8 cellular contexts compared by ENCODE assay signal in genomic region chr10:62050627-62050924, GRCh38.
A peak's percentile ranks its signal among the peaks of the same experiment; 100 is the strongest.
DNase-seq lines count a peak whose midpoint lies in the region; ATAC-seq and TF ChIP-seq lines count a peak whose summit lies in the region.

No MANE protein-coding gene starts in this region.

- H3K27ac Mint-ChIP-seq in Caco-2 (ENCODE audit: unreplicated experiment): peak overlapping the region; percentile 79
- peak overlapping the region; percentile 99 to 100 for H3K27ac Mint-ChIP-seq in T-cell

- H3K27ac ChIP-seq in fibroblast of lung (ENCODE audit: insufficient read depth, low read length): peak overlapping the region; percentile 94

- peak overlapping the region; percentile 80 for H3K4me2 ChIP-seq in fibroblast of lung (ENCODE audit: extremely low read depth, insufficient read depth, low read length)

- H3K9me3 Mint-ChIP-seq in Caco-2 (ENCODE audit: unreplicated experiment) (no peaks in the 10 kb centered on the region), T-cell (no peaks in the 10 kb centered on the region)

- ATAC-seq in T-cell (replicated peaks in 1 of 4) (no peak), GM21576 (IDR thresholded peaks at IDR 0.05; ENCODE audit: unreplicated experiment) (no peak)

- intact Hi-C loops in Caco-2 (cut with micrococcal nuclease; ENCODE audit: unreplicated experiment): no loop called here

- H3K9me3 ChIP-seq in Caco-2: no peaks in the 10 kb centered on the region
- H3K9me3 ChIP-seq in fibroblast of lung (ENCODE audit: control insufficient read depth, insufficient read depth, low read depth, low read length): no peaks in the 10 kb centered on the region

- H3K36me3 ChIP-seq in Caco-2 (ENCODE audit: control insufficient read depth, insufficient read depth, low read length): peaks cover 16% of the 10 kb centered on the region
- peaks cover 22% of the 10 kb centered on the region for H3K36me3 ChIP-seq in fibroblast of lung (ENCODE audit: control insufficient read depth, insufficient read depth, low read length)

- TSS peak; percentile 61 for BruUV-seq in Caco-2 (replicated peaks; lab: Mats Ljungman, UMichigan)

- no peaks in the 10 kb centered on the region for H4K20me1 ChIP-seq in fibroblast of lung (ENCODE audit: control insufficient read depth, extremely low read depth, insufficient read depth, low read length)

- peaks cover 89% of the 10 kb centered on the region for H3K79me2 ChIP-seq in fibroblast of lung (ENCODE audit: control insufficient read depth, insufficient read depth, low read length)

- peaks cover 77% of the 10 kb centered on the region for H3K4me1 ChIP-seq in Caco-2
- peaks cover 39% of the 10 kb centered on the region for H3K4me1 ChIP-seq in fibroblast of lung (ENCODE audit: control insufficient read depth, extremely low read depth, insufficient read depth, low read length)

- H3K27me3 Mint-ChIP-seq in Caco-2 (ENCODE audit: insufficient read depth, unreplicated experiment): no peaks in the 10 kb centered on the region
- H3K27me3 Mint-ChIP-seq in T-cell: no peaks in the 10 kb centered on the region

- H3K4me3 ChIP-seq in Caco-2 (ENCODE audit: low read depth, low read length) (peak overlapping the region; percentile 36), fibroblast of lung (replicated peaks in 1 of 4; ENCODE audit: control extremely low read depth in 1 of 4, insufficient read depth in 1 of 4, low read depth in 3 of 4, low read length in 4 of 4) (peak overlapping the region; percentile 74 to 99 (median 78)), retinal pigment epithelial cell (ENCODE audit: low read length) (peak overlapping the region; percentile 85)

- peak overlapping the region; percentile 93 for H3K4me3 Mint-ChIP-seq in Caco-2 (ENCODE audit: unreplicated experiment)
- H3K4me3 Mint-ChIP-seq in T-cell: peak overlapping the region; percentile 90 to 93 (median 91)

- peak overlapping the region; percentile 70 for H3K9ac ChIP-seq in fibroblast of lung (ENCODE audit: insufficient read depth, low read length)

- H3K27me3 ChIP-seq in Caco-2 (replicated peaks; ENCODE audit: control insufficient read depth, insufficient read depth, low read length) (no peaks in the 10 kb centered on the region), fibroblast of lung (ENCODE audit: control insufficient read depth, insufficient read depth, low read length) (no peaks in the 10 kb centered on the region)

- DNase-seq in Caco-2: no peak
- DNase-seq in T-cell: no peak
- DNase-seq in fibroblast of lung (ENCODE audit: low read depth in 2 of 2): no peak
- no peak for DNase-seq in retinal pigment epithelial cell (ENCODE audit: low read depth)
- DNase-seq in NCI-H524 treated with DMSO at 0.1 percent for 48 hours (lab: John Stamatoyannopoulos, UW): no peak
- no peak for DNase-seq in nucleus accumbens (lab: John Stamatoyannopoulos, UW)
- DNase-seq in NCI-H2227 (lab: John Stamatoyannopoulos, UW; ENCODE audit: unreplicated experiment): no peak

- POLR2A ChIA-PET in Caco-2 (lab: Charles Lee) (interaction anchor here (0.6 to 2.6 kb wide), 2 partner anchors 8 to 12 kb away, joined by 3 to 21 read pairs; no protein-coding TSS in a partner anchor), T-cell (lab: Charles Lee) (interaction anchor here (0.5 to 3.1 kb wide), 19 partner anchors 10 to 1248 kb away, joined by 3 to 25 read pairs (median 4); partner anchors contain the start of gene ARID5B (in 1 of the 2))

- H3K4me1 Mint-ChIP-seq in Caco-2 (ENCODE audit: low read depth, unreplicated experiment): peaks cover 82% of the 10 kb centered on the region
- H3K4me1 Mint-ChIP-seq in T-cell: peaks cover 96 to 99% (median 98%) of the 10 kb centered on the region in 3 donors

- TF ChIP-seq CTCF in Caco-2 (IDR thresholded peaks at IDR 0.05; ENCODE audit: insufficient read depth in 1 of 2, low read depth in 1 of 2, low read length in 1 of 2, severe bottlenecking in 1 of 2, unreplicated experiment in 1 of 2) (no peak), fibroblast of lung (conservative IDR thresholded peaks at IDR 0.05 in 1 of 2, IDR thresholded peaks at IDR 0.05 in 1 of 2; ENCODE audit: low read depth in 1 of 2, low read length in 2 of 2) (no peak), retinal pigment epithelial cell (conservative IDR thresholded peaks at IDR 0.05; ENCODE audit: low read depth, low read length) (no peak)

- CTCF ChIA-PET in Caco-2 (lab: Charles Lee) (interaction anchor here (0.6 to 3.7 kb wide), 3 partner anchors 8 to 27 kb away, joined by 3 to 35 read pairs (median 4); no protein-coding TSS in a partner anchor), T-cell (lab: Charles Lee) (interaction anchor here (0.6 to 3.7 kb wide), 18 partner anchors 9 to 1163 kb away, joined by 3 to 50 read pairs (median 4); no protein-coding TSS in a partner anchor)

- no peak overlapping the region for H2AFZ ChIP-seq in fibroblast of lung (ENCODE audit: low read length)

- peaks cover 97% of the 10 kb centered on the region for H3K36me3 Mint-ChIP-seq in Caco-2 (ENCODE audit: insufficient read depth, unreplicated experiment)
- peaks cover 47% of the 10 kb centered on the region for H3K36me3 Mint-ChIP-seq in T-cell
